8 cellular contexts compared by ENCODE assay signal in genomic region chr15:22664294-22665058, GRCh38.
A peak's percentile ranks its signal among the peaks of the same experiment; 100 is the strongest.
DNase-seq lines count a peak whose midpoint lies in the region; ATAC-seq and TF ChIP-seq lines count a peak whose summit lies in the region.
"Not testable (repeated sequence)": the region's sequence is repeated elsewhere in the genome, so short reads cannot be mapped to it uniquely, and the experiment has no call there.

No MANE protein-coding gene starts in this region.

- H3K27ac ChIP-seq in gastrocnemius medialis = peak overlapping the region; percentile 74 to 86 (median 84)

- DNase-seq in AG04449 (ENCODE audit: low read depth, low spot score) = not testable (repeated sequence)
- DNase-seq in NCI-H510A (lab: John Stamatoyannopoulos, UW) = peak; percentile 11
- peak; percentile 41 for DNase-seq in activated CD8-positive, alpha-beta memory T cell treated with anti-CD3 and anti-CD28 coated beads, Interleukin-2, amount 50 U/mL, for 4 hours
- DNase-seq in ecto neural progenitor cell (ENCODE audit: low spot score) = peak; percentile 51
- peak; percentile 57 for DNase-seq in kidney tubule cell (ENCODE audit: low spot score)
- DNase-seq in gastrocnemius medialis = peak in 1 of 2 donors; percentile 14

- not testable (repeated sequence) for H3K27me3 ChIP-seq in gastrocnemius medialis

- intact Hi-C loops in gastrocnemius medialis (cut with DNase I; ENCODE audit: low total_unique reads) = not testable (repeated sequence)

- H3K4me3 ChIP-seq in AG04449 (ENCODE audit: low read depth, low read length) = peak overlapping the region; percentile 59
- H3K4me3 ChIP-seq in gastrocnemius medialis = peak overlapping the region; percentile 58 to 65 (median 60)

- not testable (repeated sequence) for H3K9me3 ChIP-seq in gastrocnemius medialis

- peak; percentile 82 for ATAC-seq in GM18868 (IDR thresholded peaks at IDR 0.05; ENCODE audit: unreplicated experiment)
- peak; percentile 72 for ATAC-seq in HG02884 (IDR thresholded peaks at IDR 0.05; ENCODE audit: unreplicated experiment)
- peak; percentile 98 to 99 for ATAC-seq in gastrocnemius medialis

- POLR2A ChIA-PET in AG04449 (lab: Yijun Ruan, JAX) = interaction anchor here (0.7 kb wide), 1 partner anchor 315 kb away, joined by 3 read pairs; no protein-coding TSS in a partner anchor

- TF ChIP-seq CTCF in AG04449 (IDR thresholded peaks at IDR 0.05; ENCODE audit: insufficient read depth, low read length, missing control alignments) = not testable (repeated sequence)
- TF ChIP-seq CTCF in gastrocnemius medialis (IDR thresholded peaks at IDR 0.05 in 4 of 5, conservative IDR thresholded peaks at IDR 0.05 in 1 of 5) = peak in 1 of 5 experiments; percentile 10

- CTCF ChIA-PET in AG04449 (lab: Yijun Ruan, JAX) = not testable (repeated sequence)

- H3K36me3 ChIP-seq in gastrocnemius medialis = not testable (repeated sequence)

- in situ Hi-C loops in gastrocnemius medialis (cut with MboI; ENCODE audit: low sequenced_read_pairs in 4 of 4) = not testable (repeated sequence)

- TF ChIP-seq POLR2A in gastrocnemius medialis (IDR thresholded peaks at IDR 0.05) = peak in 1 of 2 donors; percentile 18

- not testable (repeated sequence) for H3K4me1 ChIP-seq in gastrocnemius medialis
